Comparison of ENCODE assay signal across 35 cellular contexts in the genomic region with DNA sequence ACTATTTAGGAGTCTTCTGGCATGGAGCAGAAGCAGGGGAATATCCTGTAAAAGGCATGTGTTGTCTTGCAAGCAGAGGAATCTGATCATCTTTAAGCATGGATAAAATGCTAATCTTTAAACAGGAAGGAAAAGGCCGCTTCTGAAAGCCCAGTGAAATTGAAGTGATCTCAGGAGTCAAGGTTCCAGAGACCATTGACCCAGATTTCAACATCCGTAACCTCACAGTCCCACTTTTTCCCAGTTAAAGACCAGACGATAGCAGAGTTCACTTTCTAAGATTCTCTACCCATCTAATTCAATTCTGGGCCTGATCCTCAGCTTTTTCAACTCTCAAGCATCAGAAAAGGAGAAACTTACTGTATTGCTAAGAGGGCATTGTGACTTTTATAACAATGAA.
DNase-seq lines count a peak whose midpoint lies in the region; ATAC-seq, FAIRE-seq and TF ChIP-seq lines count a peak whose summit lies in the region.
"Had no signal": no experiment of that assay in that cellular context is flagged by ENCODE, and none has a peak within 500 bp of the region (broad histone marks: within the 10 kb centered on the region; RNA-seq: fewer than 3 reads in every experiment).

No MANE protein-coding gene starts in this region.

- H3K36me3 ChIP-seq in liver (ENCODE audit: control insufficient read depth in 4 of 4, insufficient read depth in 3 of 4, low read depth in 1 of 4, low read length in 3 of 4) (no peaks in the 10 kb centered on the region), HepG2 (replicated peaks in 1 of 2; ENCODE audit: control insufficient read depth in 1 of 2, insufficient read depth in 2 of 2, low read length in 2 of 2) (no peaks in the 10 kb centered on the region), GM23338 (ENCODE audit: insufficient read depth) (no peaks in the 10 kb centered on the region), right lobe of liver (no peaks in the 10 kb centered on the region), endodermal cell (ENCODE audit: control insufficient read depth, insufficient read depth, low read length) (no peaks in the 10 kb centered on the region)
- H3K36me3 ChIP-seq: BE2C; BLaER1; BLaER1 treated with 17β-estradiol and CSF1 and Interleukin-3, amounts not matched to agents 10 nM and 100 nM had no signal

- H3K27me3 ChIP-seq in liver (ENCODE audit: control insufficient read depth in 4 of 4, insufficient read depth in 4 of 4, low read length in 3 of 4) = no peaks in the 10 kb centered on the region
- no peaks in the 10 kb centered on the region; a peak in 1 of 5 replicates for H3K27me3 ChIP-seq in HepG2 (ENCODE audit: control insufficient read depth in 1 of 2, insufficient read depth in 2 of 2, low read length in 2 of 2)
- H3K27me3 ChIP-seq in GM23338 (ENCODE audit: insufficient read depth) = no peaks in the 10 kb centered on the region
- H3K27me3 ChIP-seq in right lobe of liver = no peaks in the 10 kb centered on the region
- no peaks in the 10 kb centered on the region for H3K27me3 ChIP-seq in CD4-positive, alpha-beta T cell (ENCODE audit: control insufficient read depth, insufficient read depth, low read length)
- H3K27me3 ChIP-seq in endodermal cell (ENCODE audit: control insufficient read depth, insufficient read depth, low read length, poor library complexity, severe bottlenecking) = no peaks in the 10 kb centered on the region
- H3K27me3 ChIP-seq: BE2C, BLaER1 had no signal

- H3K36me3 Mint-ChIP-seq in GM23338 (ENCODE audit: low read depth) (no peaks in the 10 kb centered on the region), endodermal cell (ENCODE audit: low read depth) (no peaks in the 10 kb centered on the region)
- H3K36me3 Mint-ChIP-seq in CD4-positive, alpha-beta T cell (ENCODE audit: low read depth) = no peaks in the 10 kb centered on the region
- H3K36me3 Mint-ChIP-seq: CD14-positive monocyte; CD4-positive, alpha-beta memory T cell; CD4-positive, CD25-positive, alpha-beta regulatory T cell; CD8-positive, alpha-beta memory T cell; CD8-positive, alpha-beta T cell had no signal

- no peak for FAIRE-seq in HepG2 (lab: Jason Lieb, UNC)
- FAIRE-seq: A204.1, A549, D721Med had no signal

- TF ChIP-seq EP300 in HepG2 (IDR thresholded peaks at IDR 0.05; ENCODE audit: low read depth in 2 of 2, low read length in 2 of 2) (no peak), HepG2 (CRISPR knock-in tag; IDR thresholded peaks at IDR 0.05; ENCODE audit: borderline replicate concordance) (no peak)

- no peak overlapping the region for H3K9ac ChIP-seq in liver (ENCODE audit: low read depth in 1 of 2, low read length in 2 of 2)
- no peak overlapping the region for H3K9ac ChIP-seq in HepG2 (ENCODE audit: insufficient read depth, low read depth, low read length)
- no peak overlapping the region for H3K9ac ChIP-seq in endodermal cell (ENCODE audit: extremely low read depth, low read length, poor library complexity, severe bottlenecking)
- H3K9ac ChIP-seq: BLaER1; BLaER1 treated with 17β-estradiol and CSF1 and Interleukin-3, amounts not matched to agents 10 nM and 100 nM had no signal

- H3K79me2 ChIP-seq in HepG2 (ENCODE audit: insufficient read depth, low read length) (no peaks in the 10 kb centered on the region), GM23338 (replicated peaks; ENCODE audit: insufficient read depth) (no peaks in the 10 kb centered on the region)

- H3K4me1 Mint-ChIP-seq in GM23338 = no peaks in the 10 kb centered on the region
- H3K4me1 Mint-ChIP-seq in CD4-positive, alpha-beta T cell (ENCODE audit: low read depth) = no peaks in the 10 kb centered on the region
- no peaks in the 10 kb centered on the region for H3K4me1 Mint-ChIP-seq in endodermal cell
- H3K4me1 Mint-ChIP-seq: B cell; CD14-positive monocyte; CD4-positive, alpha-beta memory T cell; CD4-positive, CD25-positive, alpha-beta regulatory T cell; CD8-positive, alpha-beta memory T cell had no signal

- no peak for ATAC-seq in HepG2
- no peak for ATAC-seq in GM23338
- peak; percentile 87 for ATAC-seq in left lobe of liver
- ATAC-seq in right lobe of liver = peak; percentile 90 to 97 (median 96)
- ATAC-seq in CD4-positive, alpha-beta T cell (ENCODE audit: poor library complexity) = no peak
- ATAC-seq: A549; CD8-positive, alpha-beta T cell had no signal

- H3K4me3 Mint-ChIP-seq in GM23338 = no peak overlapping the region
- H3K4me3 Mint-ChIP-seq in CD4-positive, alpha-beta T cell = no peak overlapping the region
- no peak overlapping the region for H3K4me3 Mint-ChIP-seq in endodermal cell
- H3K4me3 Mint-ChIP-seq: B cell; CD14-positive monocyte; CD4-positive, alpha-beta memory T cell; CD4-positive, CD25-positive, alpha-beta regulatory T cell; CD8-positive, alpha-beta memory T cell; CD8-positive, alpha-beta T cell had no signal

- TF ChIP-seq RAD21 in liver (IDR thresholded peaks at IDR 0.05) (peak in 1 of 2 donors; percentile 28), HepG2 (CRISPR knock-in tag; IDR thresholded peaks at IDR 0.05) (no peak)

- WGBS in liver = 32% methylated on average over 3 of the region's 3 CpGs
- 13% methylated on average over 3 of the region's 3 CpGs for WGBS in HepG2 (ENCODE audit: low lambda C conversion rate)
- WGBS in right lobe of liver (ENCODE audit: insufficient coverage, low coverage, low lambda C conversion rate, missing lambda C conversion rate) = 46% methylated on average over 3 of the region's 3 CpGs
- WGBS in endodermal cell (ENCODE audit: insufficient coverage in 1 of 2, insufficient read length in 1 of 2), 2 experiments = 83 to 94% methylated on average over 2 to 3 of the region's 3 CpGs

- H3K4me1 ChIP-seq in liver (ENCODE audit: control insufficient read depth in 4 of 4, insufficient read depth in 4 of 4, low read length in 3 of 4) (peaks cover 3 to 13% (median 7%) of the 10 kb centered on the region in 4 donors), HepG2 (ENCODE audit: insufficient read depth, low read length) (no peaks in the 10 kb centered on the region), GM23338 (ENCODE audit: insufficient read depth) (no peaks in the 10 kb centered on the region), right lobe of liver (peaks cover 0 to 16% (median 4%) of the 10 kb centered on the region in 4 donors), endodermal cell (ENCODE audit: control insufficient read depth, insufficient read depth, low read length) (no peaks in the 10 kb centered on the region)
- H3K4me1 ChIP-seq: A549, BE2C, BLaER1, Caco-2 had no signal

- no peaks in the 10 kb centered on the region for H3K9me3 Mint-ChIP-seq in GM23338
- H3K9me3 Mint-ChIP-seq in CD4-positive, alpha-beta T cell = peaks cover 7% of the 10 kb centered on the region
- H3K9me3 Mint-ChIP-seq in endodermal cell = no peaks in the 10 kb centered on the region

- no peak overlapping the region for H2AFZ ChIP-seq in HepG2 (ENCODE audit: low read length)
- H2AFZ ChIP-seq in GM23338 = 0 out of 2 replicates have a peak overlapping the region, but pooled peaks have one; percentile 23

- H3K4me3 ChIP-seq in liver (ENCODE audit: low read depth in 1 of 3, low read length in 3 of 3) (no peak overlapping the region), HepG2 (replicated peaks in 1 of 3; ENCODE audit: insufficient read depth in 1 of 3, low read depth in 2 of 3, low read length in 3 of 3) (no peak overlapping the region), GM23338 (no peak overlapping the region), right lobe of liver (no peak overlapping the region), endodermal cell (ENCODE audit: low read length) (no peak overlapping the region)
- H3K4me3 ChIP-seq: A549; BLaER1; BLaER1 treated with 17β-estradiol and CSF1 and Interleukin-3, amounts not matched to agents 10 nM and 100 nM had no signal

- H3K4me2 ChIP-seq in HepG2 (ENCODE audit: low read depth, low read length) = no peak overlapping the region
- no peak overlapping the region for H3K4me2 ChIP-seq in GM23338
- H3K4me2 ChIP-seq: A549; BLaER1; BLaER1 treated with 17β-estradiol and CSF1 and Interleukin-3, amounts not matched to agents 10 nM and 100 nM had no signal

- TF ChIP-seq POLR2A in HepG2 (IDR thresholded peaks at IDR 0.05; ENCODE audit: insufficient read depth in 1 of 2, low read depth in 2 of 2, low read length in 2 of 2) (no peak), right lobe of liver (IDR thresholded peaks at IDR 0.05) (no peak)

- DNase-seq in HepG2 (ENCODE audit: low spot score) (no peak), GM23338 (ENCODE audit: low spot score) (no peak), left lobe of liver (ENCODE audit: low spot score) (no peak), right lobe of liver (peak in 1 of 3 donors; percentile 46), NOMO-1 (lab: John Stamatoyannopoulos, UW; ENCODE audit: unreplicated experiment in 2 of 2) (no peak), endodermal cell (no peak)
- DNase-seq in CD4-positive, alpha-beta T cell = no peak
- DNase-seq: 8988T; ACHN; AML-193; BE2C; C1 segment of cervical spinal cord; Caco-2; Calu3; CD4-positive, alpha-beta memory T cell; CD4-positive, CD25-positive, alpha-beta regulatory T cell; CD8-positive, alpha-beta memory T cell; CD8-positive, alpha-beta T cell; COR-L47; DMS 273 treated with DMSO at 0.1 percent for 48 hours; DMS153; DMS53; DMS79; DMS79 treated with DMSO at 0.1 percent for 48 hours; DND-41 had no signal

- H3K27ac ChIP-seq in liver (ENCODE audit: low read depth in 1 of 2, low read length in 2 of 2) (peak overlapping the region in 1 of 2 donors; percentile 4), HepG2 (ENCODE audit: extremely low read length, insufficient read depth, low read length) (no peak overlapping the region), GM23338 (ENCODE audit: low read depth) (no peak overlapping the region), right lobe of liver (peak overlapping the region in 2 of 3 donors; percentile 22 to 50), endodermal cell (ENCODE audit: low read depth, low read length) (no peak overlapping the region)
- H3K27ac ChIP-seq in CD4-positive, alpha-beta T cell (ENCODE audit: low read depth, low read length) = no peak overlapping the region
- H3K27ac ChIP-seq: 22Rv1; A549; BLaER1; BLaER1 treated with 17β-estradiol and CSF1 and Interleukin-3, amounts not matched to agents 10 nM and 100 nM; C4-2B had no signal

- no peaks in the 10 kb centered on the region for H3K27me3 Mint-ChIP-seq in GM23338 (ENCODE audit: insufficient read depth, low read depth, poor library complexity)
- H3K27me3 Mint-ChIP-seq in CD4-positive, alpha-beta T cell = no peaks in the 10 kb centered on the region
- no peaks in the 10 kb centered on the region for H3K27me3 Mint-ChIP-seq in endodermal cell (ENCODE audit: insufficient read depth)
- H3K27me3 Mint-ChIP-seq: CD4-positive, alpha-beta memory T cell; CD4-positive, CD25-positive, alpha-beta regulatory T cell had no signal

- intact Hi-C loops in HepG2 (cut with micrococcal nuclease; ENCODE audit: unreplicated experiment) = no loop called here
- intact Hi-C loops in right lobe of liver (cut with DNase I) = no loop called here
- intact Hi-C loops in CD4-positive, alpha-beta T cell (cut with DNase I, micrococcal nuclease) = no loop called here

- H3K9me3 ChIP-seq in liver (ENCODE audit: control insufficient read depth in 4 of 4, low read length in 3 of 4) (no peaks in the 10 kb centered on the region), HepG2 (ENCODE audit: low read length) (no peaks in the 10 kb centered on the region), right lobe of liver (no peaks in the 10 kb centered on the region), endodermal cell (ENCODE audit: control insufficient read depth, low read length) (no peaks in the 10 kb centered on the region)
- H3K9me3 ChIP-seq in CD4-positive, alpha-beta T cell (ENCODE audit: control insufficient read depth, low read length) = no peaks in the 10 kb centered on the region
- H3K9me3 ChIP-seq: A549; BE2C; BLaER1; BLaER1 treated with 17β-estradiol and CSF1 and Interleukin-3, amounts not matched to agents 10 nM and 100 nM; Caco-2 had no signal

- in situ Hi-C loops in HepG2 (cut with HindIII; ENCODE audit: extremely low pct_ligation_motif_present, low pct_unique_long_range_greater_than_20kb) = no loop called here

- no peaks in the 10 kb centered on the region for H3K9me2 ChIP-seq in GM23338 (ENCODE audit: insufficient read depth)

- TF ChIP-seq CTCF in liver (IDR thresholded peaks at IDR 0.05; ENCODE audit: low read depth, low read length, missing input control) = no peak
- no peak for TF ChIP-seq CTCF in HepG2 (CRISPR knock-in tag; IDR thresholded peaks at IDR 0.05)
- no peak for TF ChIP-seq CTCF in GM23338 (conservative IDR thresholded peaks at IDR 0.05; ENCODE audit: low read depth in 2 of 2)
- TF ChIP-seq CTCF in right lobe of liver (IDR thresholded peaks at IDR 0.05) = no peak
- TF ChIP-seq CTCF in CD4-positive, alpha-beta T cell (IDR thresholded peaks at IDR 0.05) = no peak
- TF ChIP-seq CTCF in endodermal cell (conservative IDR thresholded peaks at IDR 0.05) = no peak

- H4K20me1 ChIP-seq in HepG2 (ENCODE audit: insufficient read depth, low read length) (no peaks in the 10 kb centered on the region), GM23338 (replicated peaks; ENCODE audit: insufficient read depth) (no peaks in the 10 kb centered on the region)
- H4K20me1 ChIP-seq: BLaER1; BLaER1 treated with 17β-estradiol and CSF1 and Interleukin-3, amounts not matched to agents 10 nM and 100 nM had no signal

- H3F3A ChIP-seq in GM23338 (replicated peaks; ENCODE audit: low read depth) = no peaks in the 10 kb centered on the region

- H3K27ac Mint-ChIP-seq in GM23338 (no peak overlapping the region), endodermal cell (no peak overlapping the region)
- no peak overlapping the region for H3K27ac Mint-ChIP-seq in CD4-positive, alpha-beta T cell
- H3K27ac Mint-ChIP-seq: B cell; CD14-positive monocyte; CD4-positive, alpha-beta memory T cell; CD4-positive, CD25-positive, alpha-beta regulatory T cell; CD8-positive, alpha-beta memory T cell; CD8-positive, alpha-beta T cell had no signal

- no TSS peak for BruUV-seq in HepG2 (replicated peaks; lab: Mats Ljungman, UMichigan)

- POLR2A ChIA-PET in HepG2 (lab: Yijun Ruan, JAX) = no interaction called here
- POLR2A ChIA-PET in CD4-positive, alpha-beta T cell (lab: Charles Lee) = no interaction called here

- CTCF ChIA-PET in HepG2 (lab: Yijun Ruan, JAX; ENCODE audit: low intra/inter-chr PET ratio, low total read pairs) = no interaction called here
- CTCF ChIA-PET in CD4-positive, alpha-beta T cell (lab: Charles Lee) = no interaction called here

Comparison
In these comparisons a context has a peak if more than half of its experiments do, and no peak if none do; other contexts are left out.
1. H3K27ac ChIP-seq: peak in right lobe of liver (2 of 3); none in HepG2 (single experiment), GM23338 (single experiment), CD4-positive, alpha-beta T cell (single experiment) and endodermal cell (single experiment).
2. ATAC-seq: peak in left lobe of liver (single experiment) and right lobe of liver (4 of 4); none in HepG2 (single experiment), GM23338 (single experiment) and CD4-positive, alpha-beta T cell (single experiment).